26 cellular contexts compared by ENCODE assay signal in genomic region chr6:62446647-62447316, GRCh38.
"Had no signal": no experiment of that assay in that cellular context is flagged by ENCODE, and none has a peak within 500 bp of the region (broad histone marks: within the 10 kb centered on the region; RNA-seq: fewer than 3 reads in every experiment).

No MANE protein-coding gene starts in this region.

- ATAC-seq: activated CD4-positive, CD25-positive, alpha-beta regulatory T cell treated with anti-CD3 and anti-CD28 coated beads, Interleukin-2, amount 50 U/mL, for 24 hours; activated CD8-positive, alpha-beta T cell treated with anti-CD3 and anti-CD28 coated beads, Interleukin-2, amount 10 ng/mL, durations not matched to agents 7 days and 5 days; foreskin keratinocyte; left lung; naive thymus-derived CD4-positive, alpha-beta T cell had no signal

- H3K4me3 Mint-ChIP-seq: activated CD4-positive, alpha-beta T cell treated with anti-CD3 and anti-CD28 coated beads, Interleukin-2, amount 10 ng/mL, durations not matched to agents 7 days and 5 days; activated CD8-positive, alpha-beta T cell treated with anti-CD3 and anti-CD28 coated beads, Interleukin-2, amount 10 ng/mL, durations not matched to agents 7 days and 5 days; activated naive CD4-positive, alpha-beta T cell treated with anti-CD3 and anti-CD28 coated beads, Interleukin-2, amount 50 U/mL, for 24 hours; brain; dendritic cell treated with granulocyte-macrophage colony-stimulating factor and Interleukin-4, amounts not matched to agents 40 ng/mL and 50 ng/mL, for 4 days; naive thymus-derived CD4-positive, alpha-beta T cell; neural crest cell; T-helper 1 cell treated with Interleukin-12 subunit alpha and Interleukin-12 subunit beta and Interleukin-4 antibody, amounts not matched to agents 30 μg/mL and 1 μg/mL, for 36 hours had no signal

- H3K9me3 ChIP-seq: left lung, spleen, thoracic aorta, upper lobe of left lung had no signal

- H3K9me3 Mint-ChIP-seq: dendritic cell treated with granulocyte-macrophage colony-stimulating factor and Interleukin-4, amounts not matched to agents 40 ng/mL and 50 ng/mL, for 4 days; neural crest cell had no signal

- H3K36me3 Mint-ChIP-seq: activated naive CD4-positive, alpha-beta T cell treated with anti-CD3 and anti-CD28 coated beads, Interleukin-2, amount 50 U/mL, for 24 hours; brain; naive thymus-derived CD4-positive, alpha-beta T cell had no signal

- H3K27ac Mint-ChIP-seq: activated CD4-positive, alpha-beta T cell treated with anti-CD3 and anti-CD28 coated beads, Interleukin-2, amount 10 ng/mL, durations not matched to agents 7 days and 5 days; activated CD8-positive, alpha-beta T cell treated with anti-CD3 and anti-CD28 coated beads, Interleukin-2, amount 10 ng/mL, durations not matched to agents 7 days and 5 days; activated naive CD4-positive, alpha-beta T cell treated with anti-CD3 and anti-CD28 coated beads, Interleukin-2, amount 50 U/mL, for 24 hours; brain; dendritic cell treated with granulocyte-macrophage colony-stimulating factor and Interleukin-4, amounts not matched to agents 40 ng/mL and 50 ng/mL, for 4 days; naive thymus-derived CD4-positive, alpha-beta T cell; T-helper 1 cell treated with Interleukin-12 subunit alpha and Interleukin-12 subunit beta and Interleukin-4 antibody, amounts not matched to agents 30 μg/mL and 1 μg/mL, for 36 hours had no signal

- H3K4me1 ChIP-seq: foreskin keratinocyte, left lung, spleen, upper lobe of left lung had no signal

- DNase-seq: activated CD4-positive, alpha-beta T cell treated with anti-CD3 and anti-CD28 coated beads, Interleukin-2, amount 10 ng/mL, durations not matched to agents 7 days and 5 days; activated CD8-positive, alpha-beta T cell treated with anti-CD3 and anti-CD28 coated beads, Interleukin-2, amount 10 ng/mL, durations not matched to agents 7 days and 5 days; activated gamma-delta T cell treated with Interleukin-2 at 50 U/mL for 16 hours; activated T-cell treated with anti-CD3 and anti-CD28 coated beads, Interleukin-2, amount 50 U/mL, for 1 hour; aorta; effector CD4-positive, alpha-beta T cell; erythroblast; foreskin keratinocyte; left lung; naive thymus-derived CD4-positive, alpha-beta T cell; occipital lobe; posterior cingulate gyrus; spleen; stimulated activated CD4-positive, alpha-beta T cell treated with anti-CD3 and anti-CD28 coated beads, Interleukin-4, amount 100 ng/mL, for 1 hour; stimulated activated naive CD4-positive, alpha-beta T cell treated with Interleukin-2 at 50 U/mL for 16 hours; T1000; upper lobe of left lung had no signal

- H3K27me3 ChIP-seq: foreskin keratinocyte, left lung, spleen, upper lobe of left lung had no signal

- H3K27me3 Mint-ChIP-seq: activated CD4-positive, alpha-beta T cell treated with anti-CD3 and anti-CD28 coated beads, Interleukin-2, amount 10 ng/mL, durations not matched to agents 7 days and 5 days; activated naive CD4-positive, alpha-beta T cell treated with anti-CD3 and anti-CD28 coated beads, Interleukin-2, amount 50 U/mL, for 24 hours; dendritic cell treated with granulocyte-macrophage colony-stimulating factor and Interleukin-4, amounts not matched to agents 40 ng/mL and 50 ng/mL, for 4 days; naive thymus-derived CD4-positive, alpha-beta T cell had no signal

- H3K27ac ChIP-seq: foreskin keratinocyte, left lung, spleen, thoracic aorta, upper lobe of left lung, VCaP had no signal

- H3K36me3 ChIP-seq: left lung, spleen, thoracic aorta, upper lobe of left lung had no signal

- H3K4me3 ChIP-seq: left lung, lung, spleen, thoracic aorta, upper lobe of left lung had no signal

- H3K4me1 Mint-ChIP-seq: activated CD4-positive, alpha-beta T cell treated with anti-CD3 and anti-CD28 coated beads, Interleukin-2, amount 10 ng/mL, durations not matched to agents 7 days and 5 days; activated naive CD4-positive, alpha-beta T cell treated with anti-CD3 and anti-CD28 coated beads, Interleukin-2, amount 50 U/mL, for 24 hours; brain; naive thymus-derived CD4-positive, alpha-beta T cell; neural crest cell had no signal
